Comparison of ENCODE assay signal across 25 cellular contexts in genomic region chr5:42617411-42617810, GRCh38.
"Had no signal": no experiment of that assay in that cellular context is flagged by ENCODE, and none has a peak within 500 bp of the region (broad histone marks: within the 10 kb centered on the region; RNA-seq: fewer than 3 reads in every experiment).

No MANE protein-coding gene starts in this region.

- H3K27ac Mint-ChIP-seq: dendritic cell treated with granulocyte-macrophage colony-stimulating factor and Interleukin-4, amounts not matched to agents 40 ng/mL and 50 ng/mL, for 4 days; effector memory CD8-positive, alpha-beta T cell; endodermal cell; mesothelial cell of epicardium had no signal

- FAIRE-seq: colon, endometrium, islet of Langerhans, keratinocyte had no signal

- DNase-seq: effector CD8-positive, alpha-beta T cell; effector memory CD8-positive, alpha-beta T cell; endodermal cell; erythroblast; esophagus squamous epithelium; foreskin fibroblast; foreskin melanocyte; gastrocnemius medialis; glutamatergic neuron; heart right ventricle; hippocampal formation; left cardiac atrium; left lung; left ventricle myocardium superior; lower lobe of right lung; mesenchymal stem cell; mucosa of descending colon; naive B cell had no signal

- H3K4me3 Mint-ChIP-seq: dendritic cell treated with granulocyte-macrophage colony-stimulating factor and Interleukin-4, amounts not matched to agents 40 ng/mL and 50 ng/mL, for 4 days; effector memory CD8-positive, alpha-beta T cell; endodermal cell; mesothelial cell of epicardium; naive B cell had no signal

- H3K27me3 Mint-ChIP-seq: dendritic cell treated with granulocyte-macrophage colony-stimulating factor and Interleukin-4, amounts not matched to agents 40 ng/mL and 50 ng/mL, for 4 days had no signal

- ATAC-seq: effector memory CD8-positive, alpha-beta T cell; esophagus mucosa; gastrocnemius medialis; heart right ventricle; left cardiac atrium; left lung; left ventricle myocardium superior; lower lobe of right lung; mucosa of descending colon had no signal

- H3K36me3 Mint-ChIP-seq: mesothelial cell of epicardium had no signal

- H3K9me3 Mint-ChIP-seq: dendritic cell treated with granulocyte-macrophage colony-stimulating factor and Interleukin-4, amounts not matched to agents 40 ng/mL and 50 ng/mL, for 4 days; effector memory CD8-positive, alpha-beta T cell; endodermal cell; mesothelial cell of epicardium had no signal
